26 cellular contexts compared by ENCODE assay signal in genomic region chr20:48732081-48732829, GRCh38.
A peak's percentile ranks its signal among the peaks of the same experiment; 100 is the strongest.
DNase-seq lines count a peak whose midpoint lies in the region; ATAC-seq, FAIRE-seq and TF ChIP-seq lines count a peak whose summit lies in the region.
"Had no signal": no experiment of that assay in that cellular context is flagged by ENCODE, and none has a peak within 500 bp of the region (broad histone marks: within the 10 kb centered on the region; RNA-seq: fewer than 3 reads in every experiment).

No MANE protein-coding gene starts in this region.

- TF ChIP-seq POLR2A in HepG2 (IDR thresholded peaks at IDR 0.05; ENCODE audit: insufficient read depth in 1 of 2, low read depth in 2 of 2, low read length in 2 of 2) (no peak), right lobe of liver (IDR thresholded peaks at IDR 0.05) (no peak)

- intact Hi-C loops in HepG2 (cut with micrococcal nuclease; ENCODE audit: unreplicated experiment) (no loop called here), right lobe of liver (cut with DNase I) (no loop called here), mucosa of descending colon (cut with DNase I, micrococcal nuclease) (no loop called here)

- H3K79me2 ChIP-seq in HepG2 (ENCODE audit: insufficient read depth, low read length), result no peaks in the 10 kb centered on the region

- no peak for FAIRE-seq in HepG2 (lab: Jason Lieb, UNC)
- FAIRE-seq: frontal cortex had no signal

- DNase-seq in HepG2 (ENCODE audit: low spot score) (no peak), right lobe of liver (no peak), astrocyte of the hippocampus (ENCODE audit: low read depth, low spot score) (peak; percentile 34), medulla oblongata (ENCODE audit: extremely low spot score) (peak; percentile 70), mucosa of descending colon (no peak), T-helper 9 cell (no peak)
- DNase-seq: ACHN; activated B cell treated with CpG ODN at 0.5 μM for 24 hours; activated CD4-positive, alpha-beta memory T cell treated with anti-CD3 and anti-CD28 coated beads for 36 hours; activated naive CD4-positive, alpha-beta T cell treated with anti-CD3 and anti-CD28 coated beads, Interleukin-2, amount 50 U/mL, for 16 hours; activated T-cell treated with anti-CD3 and anti-CD28 coated beads for 4 hours; CD4-positive, CD25-positive, alpha-beta regulatory T cell; HFFc6; KG1; left cardiac atrium; NCI-H748 treated with DMSO at 0.1 percent for 48 hours; PC-3; psoas muscle; SJCRH30; spleen; stimulated activated CD4-positive, alpha-beta T cell treated with anti-CD3 and anti-CD28 coated beads, Interleukin-4, amount 100 ng/mL, for 4 hours had no signal

- ATAC-seq in HepG2 (no peak), right lobe of liver (no peak), mucosa of descending colon (no peak), GM18861 (IDR thresholded peaks at IDR 0.05; ENCODE audit: unreplicated experiment) (no peak), GM19023 (IDR thresholded peaks at IDR 0.05; ENCODE audit: unreplicated experiment) (no peak)
- ATAC-seq: left cardiac atrium, PC-3, psoas muscle had no signal

- peaks cover under 1% of the 10 kb centered on the region for H3K4me1 ChIP-seq in HepG2 (ENCODE audit: insufficient read depth, low read length)
- H3K4me1 ChIP-seq in right lobe of liver, result no peaks in the 10 kb centered on the region
- no peaks in the 10 kb centered on the region for H3K4me1 ChIP-seq in mucosa of descending colon (ENCODE audit: low read depth)
- H3K4me1 ChIP-seq: psoas muscle, suprapubic skin had no signal

- TF ChIP-seq RAD21 in HepG2 (CRISPR knock-in tag; IDR thresholded peaks at IDR 0.05), result no peak

- H3K27me3 ChIP-seq in HepG2 (ENCODE audit: control insufficient read depth in 1 of 2, insufficient read depth in 2 of 2, low read length in 2 of 2) (peaks cover 0 to 11% of the 10 kb centered on the region in 2 experiments; a peak in 2 of 5 replicates), right lobe of liver (no peaks in the 10 kb centered on the region)
- H3K27me3 ChIP-seq: brain microvascular endothelial cell, SJCRH30, spleen, suprapubic skin had no signal

- H3K9ac ChIP-seq in HepG2 (ENCODE audit: insufficient read depth, low read depth, low read length), result no peak overlapping the region

- no peak overlapping the region for H3K4me2 ChIP-seq in HepG2 (ENCODE audit: low read depth, low read length)

- 26% methylated on average over 12 of the region's 12 CpGs for WGBS in HepG2 (ENCODE audit: low lambda C conversion rate)
- 73% methylated on average over 12 of the region's 12 CpGs for WGBS in right lobe of liver (ENCODE audit: insufficient coverage, low coverage, low lambda C conversion rate, missing lambda C conversion rate)

- CTCF ChIA-PET in HepG2 (lab: Yijun Ruan, JAX; ENCODE audit: low intra/inter-chr PET ratio, low total read pairs), result no interaction called here

- no peak for TF ChIP-seq CTCF in HepG2 (CRISPR knock-in tag; IDR thresholded peaks at IDR 0.05)
- TF ChIP-seq CTCF in right lobe of liver (IDR thresholded peaks at IDR 0.05), result no peak
- no peak for TF ChIP-seq CTCF in mucosa of descending colon (IDR thresholded peaks at IDR 0.05)

- POLR2A ChIA-PET in HepG2 (lab: Yijun Ruan, JAX), result no interaction called here

- no peaks in the 10 kb centered on the region for H4K20me1 ChIP-seq in HepG2 (ENCODE audit: insufficient read depth, low read length)

- TF ChIP-seq EP300 in HepG2 (IDR thresholded peaks at IDR 0.05; ENCODE audit: low read depth in 2 of 2, low read length in 2 of 2) (no peak), HepG2 (CRISPR knock-in tag; IDR thresholded peaks at IDR 0.05; ENCODE audit: borderline replicate concordance) (no peak)

- in situ Hi-C loops in HepG2 (cut with HindIII; ENCODE audit: extremely low pct_ligation_motif_present, low pct_unique_long_range_greater_than_20kb), result no loop called here

- no peak overlapping the region for H3K4me3 ChIP-seq in HepG2 (replicated peaks in 1 of 3; ENCODE audit: insufficient read depth in 1 of 3, low read depth in 2 of 3, low read length in 3 of 3)
- H3K4me3 ChIP-seq in right lobe of liver, result no peak overlapping the region
- H3K4me3 ChIP-seq in mucosa of descending colon, result no peak overlapping the region
- H3K4me3 ChIP-seq: psoas muscle, SJCRH30, spleen, suprapubic skin had no signal

- H3K9me3 ChIP-seq in HepG2 (ENCODE audit: low read length) (no peaks in the 10 kb centered on the region), right lobe of liver (no peaks in the 10 kb centered on the region), mucosa of descending colon (no peaks in the 10 kb centered on the region)
- H3K9me3 ChIP-seq: psoas muscle, SJCRH30, spleen, suprapubic skin had no signal

- H3K27ac ChIP-seq in HepG2 (ENCODE audit: extremely low read length, insufficient read depth, low read length) (no peak overlapping the region), right lobe of liver (no peak overlapping the region)
- H3K27ac ChIP-seq: brain microvascular endothelial cell, psoas muscle, SJCRH30, suprapubic skin had no signal

- no TSS peak for BruUV-seq in HepG2 (replicated peaks; lab: Mats Ljungman, UMichigan)

- no peak overlapping the region for H2AFZ ChIP-seq in HepG2 (ENCODE audit: low read length)

- H3K36me3 ChIP-seq in HepG2 (replicated peaks in 1 of 2; ENCODE audit: control insufficient read depth in 1 of 2, insufficient read depth in 2 of 2, low read length in 2 of 2) (no peaks in the 10 kb centered on the region), right lobe of liver (no peaks in the 10 kb centered on the region), mucosa of descending colon (ENCODE audit: low read depth) (no peaks in the 10 kb centered on the region)
- H3K36me3 ChIP-seq: brain microvascular endothelial cell had no signal

TF ChIP-seq in HepG2, 621 proteins besides CTCF, POLR2A, EP300 and RAD21:
- TF ChIP-seq CSRNP2 (CRISPR knock-in tag; conservative IDR thresholded peaks at IDR 0.05; ENCODE audit: low read depth) (no peak), ZNF253 (CRISPR knock-in tag; IDR thresholded peaks at IDR 0.05; ENCODE audit: borderline replicate concordance) (no peak), MAFK (conservative IDR thresholded peaks at IDR 0.05 in 1 of 2, IDR thresholded peaks at IDR 0.05 in 1 of 2; ENCODE audit: low read length in 2 of 2) (peak; percentile 57 to 76), SUZ12 (IDR thresholded peaks at IDR 0.05; ENCODE audit: low read depth, low read length) (no peak), MAFF (IDR thresholded peaks at IDR 0.05; ENCODE audit: low read depth, low read length) (peak; percentile 65), PPARG (CRISPR knock-in tag; conservative IDR thresholded peaks at IDR 0.05) (no peak), ZNF709 (CRISPR knock-in tag; IDR thresholded peaks at IDR 0.05) (no peak), HCFC1 (IDR thresholded peaks at IDR 0.05; ENCODE audit: low read depth, low read length) (no peak), TIGD3 (CRISPR knock-in tag; IDR thresholded peaks at IDR 0.05; ENCODE audit: borderline replicate concordance) (no peak)
TF ChIP-seq in HepG2: peak in this region for 2.

Comparison
In these comparisons a context has a peak if more than half of its experiments do, and no peak if none do; other contexts are left out.
1. DNase-seq: peak in astrocyte of the hippocampus (single experiment) and medulla oblongata (single experiment); none in HepG2 (single experiment), right lobe of liver (0 of 3), mucosa of descending colon (0 of 3) and T-helper 9 cell (single experiment).